8 cellular contexts compared by ENCODE assay signal in genomic region chr4:88033309-88033708, GRCh38. TPM values are rescaled to one million over a fixed set of nuclear protein-coding genes. Genes with fewer than 3 reads are reported as not detected.
DNase-seq lines count a peak whose midpoint lies in the region; TF ChIP-seq lines count a peak whose summit lies in the region.

No MANE protein-coding gene starts in this region.

- peak; percentile 44 for DNase-seq in SIG-M5 treated with dmso at 0.1 percent for 504 hours (lab: John Stamatoyannopoulos, UW; ENCODE audit: unreplicated experiment)
- DNase-seq in SIG-M5 (lab: John Stamatoyannopoulos, UW), result no peak
- no peak for DNase-seq in H9
- peak; percentile 23 for DNase-seq in NCI-H1105 (lab: John Stamatoyannopoulos, UW)
- DNase-seq in activated CD4-positive, alpha-beta T cell treated with anti-CD3 and anti-CD28 coated beads, Interleukin-2, amount 10 ng/mL, durations not matched to agents 24 days and 14 days, result peak; percentile 84
- peak; percentile 80 for DNase-seq in fibroblast of peridontal ligament (ENCODE audit: extremely low read depth)
- DNase-seq in non-pigmented ciliary epithelial cell (ENCODE audit: low read depth), result peak; percentile 31
- DNase-seq in ecto neural progenitor cell (ENCODE audit: low spot score), result no peak

- no peaks in the 10 kb centered on the region for H3K27me3 Mint-ChIP-seq in H9 (ENCODE audit: low read depth)
- no peaks in the 10 kb centered on the region for H3K27me3 Mint-ChIP-seq in activated CD4-positive, alpha-beta T cell treated with anti-CD3 and anti-CD28 coated beads, Interleukin-2, amount 10 ng/mL, durations not matched to agents 24 days and 14 days

- H2BK15ac ChIP-seq in H9 (ENCODE audit: low read depth, low read length), result no peak overlapping the region

- H3K14ac ChIP-seq in H9 (ENCODE audit: insufficient read depth, low read length), result no peak overlapping the region

- no peak overlapping the region for H3K4me2 ChIP-seq in H9 (ENCODE audit: insufficient read depth, insufficient read length, low read length)

- H3K27ac Mint-ChIP-seq in H9, result no peak overlapping the region
- H3K27ac Mint-ChIP-seq in activated CD4-positive, alpha-beta T cell treated with anti-CD3 and anti-CD28 coated beads, Interleukin-2, amount 10 ng/mL, durations not matched to agents 24 days and 14 days, result no peak overlapping the region

- H2BK5ac ChIP-seq in H9 (ENCODE audit: insufficient read length, low read length), result no peak overlapping the region

- intact Hi-C loops in activated CD4-positive, alpha-beta T cell treated with anti-CD3 and anti-CD28 coated beads, Interleukin-2, amount 10 ng/mL, durations not matched to agents 24 days and 14 days (cut with micrococcal nuclease), result loop anchor here (1.0 to 5.0 kb wide), 3 partner anchors 125 to 484 kb away; partner anchors contain the start of gene ABCG2

- no peaks in the 10 kb centered on the region for H3K4me1 ChIP-seq in H9 (ENCODE audit: insufficient read depth, low read length)

- no peaks in the 10 kb centered on the region for H3K4me1 Mint-ChIP-seq in H9
- peaks cover 5% of the 10 kb centered on the region for H3K4me1 Mint-ChIP-seq in activated CD4-positive, alpha-beta T cell treated with anti-CD3 and anti-CD28 coated beads, Interleukin-2, amount 10 ng/mL, durations not matched to agents 24 days and 14 days

- H3K27ac ChIP-seq in H9 (ENCODE audit: insufficient read length, low read depth, low read length), result no peak overlapping the region

- H3K79me1 ChIP-seq in H9 (ENCODE audit: insufficient read depth, low read depth, low read length, poor library complexity, severe bottlenecking), result no peaks in the 10 kb centered on the region

- H3K23me2 ChIP-seq in H9 (ENCODE audit: insufficient read length, low read depth, low read length, poor library complexity, severe bottlenecking), result no peaks in the 10 kb centered on the region

- H2BK120ac ChIP-seq in H9 (ENCODE audit: low read depth, low read length, poor library complexity, severe bottlenecking), result no peak overlapping the region

- H3K23ac ChIP-seq in H9 (ENCODE audit: insufficient read length, low read depth, low read length), result no peak overlapping the region

- no peak overlapping the region for H2BK20ac ChIP-seq in H9 (ENCODE audit: low read depth, low read length, poor library complexity, severe bottlenecking)

- no peak overlapping the region for H3K4ac ChIP-seq in H9 (ENCODE audit: low read depth, low read length)

- no peaks in the 10 kb centered on the region for H3K9me3 Mint-ChIP-seq in H9
- H3K9me3 Mint-ChIP-seq in activated CD4-positive, alpha-beta T cell treated with anti-CD3 and anti-CD28 coated beads, Interleukin-2, amount 10 ng/mL, durations not matched to agents 24 days and 14 days, result no peaks in the 10 kb centered on the region

- no peak overlapping the region for H4K8ac ChIP-seq in H9 (replicated peaks; ENCODE audit: insufficient read length, low read depth, low read length)

- no peaks in the 10 kb centered on the region for H3K79me2 ChIP-seq in H9 (ENCODE audit: insufficient read depth, low read length)

- H3K4me3 Mint-ChIP-seq in H9, result no peak overlapping the region
- no peak overlapping the region for H3K4me3 Mint-ChIP-seq in activated CD4-positive, alpha-beta T cell treated with anti-CD3 and anti-CD28 coated beads, Interleukin-2, amount 10 ng/mL, durations not matched to agents 24 days and 14 days

- H2AK5ac ChIP-seq in H9 (ENCODE audit: insufficient read length, low read length), result no peak overlapping the region

- H3K18ac ChIP-seq in H9 (ENCODE audit: insufficient read length, low read depth, low read length), result no peak overlapping the region

- no peak overlapping the region for H4K5ac ChIP-seq in H9 (ENCODE audit: insufficient read length, low read depth, low read length)

- H3K36me3 Mint-ChIP-seq in H9 (ENCODE audit: insufficient read depth in 1 of 3, low read depth in 3 of 3), result peaks cover 35 to 59% (median 37%) of the 10 kb centered on the region in 3 experiments; a peak in 6 of 7 replicates
- H3K36me3 Mint-ChIP-seq in activated CD4-positive, alpha-beta T cell treated with anti-CD3 and anti-CD28 coated beads, Interleukin-2, amount 10 ng/mL, durations not matched to agents 24 days and 14 days (ENCODE audit: low read depth), result peaks cover 25% of the 10 kb centered on the region

- no peak overlapping the region for H4K91ac ChIP-seq in H9 (ENCODE audit: insufficient read length, low read depth, low read length)

- peak; percentile 79 for TF ChIP-seq CTCF in H9 (conservative IDR thresholded peaks at IDR 0.05)

- no peaks in the 10 kb centered on the region for H3K27me3 ChIP-seq in H9 (ENCODE audit: insufficient read depth, low read length)

- H3K56ac ChIP-seq in H9 (ENCODE audit: insufficient read length, low read depth, low read length), result no peak overlapping the region

- no peak overlapping the region for H2BK12ac ChIP-seq in H9 (ENCODE audit: insufficient read length, low read depth, low read length)

- no peaks in the 10 kb centered on the region for H3K9me3 ChIP-seq in H9 (ENCODE audit: control insufficient read depth, low read depth, low read length)

- no peak overlapping the region for H2AFZ ChIP-seq in H9 (ENCODE audit: low read length)

- no peak overlapping the region for H3T11ph ChIP-seq in H9 (ENCODE audit: low read length)

- no peak overlapping the region for H3K9ac ChIP-seq in H9 (ENCODE audit: extremely low read depth, insufficient read length, low read length)

- no peaks in the 10 kb centered on the region for H4K20me1 ChIP-seq in H9 (ENCODE audit: control insufficient read depth, insufficient read depth, insufficient read length)

RNA-seq across cellular contexts. Expression of gene PKD2, which starts 25.9 kb away (rescaled TPM):
- total RNA-seq in H9 (2021), result 35.7 and 38.4 TPM in 2 replicates
- total RNA-seq in activated CD4-positive, alpha-beta T cell treated with anti-CD3 and anti-CD28 coated beads, Interleukin-2, amount 10 ng/mL, durations not matched to agents 24 days and 14 days, result 10.1 and 12.3 TPM in 2 replicates

RNA-seq across cellular contexts. Expression of gene SPP1, which starts 57.8 kb away (rescaled TPM):
- 13.2 and 15.5 TPM in 2 replicates for total RNA-seq in H9 (2021)
- total RNA-seq in activated CD4-positive, alpha-beta T cell treated with anti-CD3 and anti-CD28 coated beads, Interleukin-2, amount 10 ng/mL, durations not matched to agents 24 days and 14 days, result 0.45 and 0.54 TPM in 2 replicates

Comparison
In these comparisons a context has a peak if more than half of its experiments do, and no peak if none do; other contexts are left out.
1. DNase-seq: peak in SIG-M5 treated with dmso at 0.1 percent for 504 hours (single experiment), NCI-H1105 (single experiment), activated CD4-positive, alpha-beta T cell treated with anti-CD3 and anti-CD28 coated beads, Interleukin-2, amount 10 ng/mL, durations not matched to agents 24 days and 14 days (single experiment), fibroblast of peridontal ligament (single experiment) and non-pigmented ciliary epithelial cell (single experiment); none in SIG-M5 (single experiment), H9 (single experiment) and ecto neural progenitor cell (single experiment).